25 cellular contexts compared by ENCODE assay signal in genomic region chr2:6931753-6932152, GRCh38.
"Had no signal": no experiment of that assay in that cellular context is flagged by ENCODE, and none has a peak within 500 bp of the region (broad histone marks: within the 10 kb centered on the region; RNA-seq: fewer than 3 reads in every experiment).

No MANE protein-coding gene starts in this region.

- H3K9me3 ChIP-seq: esophagus muscularis mucosa, gastroesophageal sphincter, heart left ventricle, pancreas, prostate gland, testis, tibial artery had no signal

- FAIRE-seq: colon, kidney, pancreas had no signal

- H3K27me3 Mint-ChIP-seq: memory B cell; stimulated activated naive CD8-positive, alpha-beta T cell treated with anti-CD3 and anti-CD28 coated beads, Interleukin-15, amount 100 ng/mL, for 72 hours; type B pancreatic cell had no signal

- H3K4me3 ChIP-seq: esophagus muscularis mucosa, gastroesophageal sphincter, heart left ventricle, hepatocyte, lung, pancreas, prostate gland, skin epidermis, testis, tibial artery had no signal

- H3K4me1 ChIP-seq: foreskin keratinocyte, tibial artery had no signal

- H3K27ac ChIP-seq: esophagus muscularis mucosa, foreskin keratinocyte, gastroesophageal sphincter, hepatocyte, pancreas, prostate gland, skin epidermis, testis, tibial artery had no signal

- H2AFZ ChIP-seq: hepatocyte had no signal

- H3K9me3 Mint-ChIP-seq: natural killer cell, type B pancreatic cell had no signal

- H3K36me3 ChIP-seq: esophagus muscularis mucosa, gastroesophageal sphincter, pancreas, prostate gland, tibial artery had no signal

- H3K36me3 Mint-ChIP-seq: natural killer cell had no signal

- DNase-seq: effector CD8-positive, alpha-beta T cell; endodermal cell; foreskin keratinocyte; heart left ventricle; kidney; natural killer cell; occipital lobe; pancreas; right cardiac atrium; stimulated activated CD4-positive, alpha-beta T cell treated with anti-CD3 and anti-CD28 coated beads, Interleukin-15, amount 100 ng/mL, for 24 hours; stimulated activated CD4-positive, alpha-beta T cell treated with anti-CD3 and anti-CD28 coated beads, Interleukin-2, amount 100 ng/mL, for 48 hours; stimulated activated naive CD4-positive, alpha-beta T cell; stimulated activated naive CD8-positive, alpha-beta T cell treated with anti-CD3 and anti-CD28 coated beads, Interleukin-15, amount 100 ng/mL, for 72 hours; testis; tibial artery had no signal

- H3K4me3 Mint-ChIP-seq: endodermal cell; memory B cell; natural killer cell; stimulated activated naive CD8-positive, alpha-beta T cell treated with anti-CD3 and anti-CD28 coated beads, Interleukin-15, amount 100 ng/mL, for 72 hours; type B pancreatic cell had no signal

- H3K27me3 ChIP-seq: esophagus muscularis mucosa, foreskin keratinocyte, gastroesophageal sphincter, heart left ventricle, hepatocyte, pancreas, testis, tibial artery had no signal

- ATAC-seq: foreskin keratinocyte; gastroesophageal sphincter; heart left ventricle; left lobe of liver; natural killer cell; right cardiac atrium; stimulated activated naive CD8-positive, alpha-beta T cell treated with anti-CD3 and anti-CD28 coated beads, Interleukin-15, amount 100 ng/mL, for 72 hours had no signal

- H3K27ac Mint-ChIP-seq: endodermal cell; memory B cell; natural killer cell; stimulated activated naive CD8-positive, alpha-beta T cell treated with anti-CD3 and anti-CD28 coated beads, Interleukin-15, amount 100 ng/mL, for 72 hours; type B pancreatic cell had no signal

- H3K4me2 ChIP-seq: hepatocyte had no signal
